In genomic region chr15:84387086-84387485, GRCh38 we compare ENCODE assay signal across 20 cellular contexts.
"Had no signal": no experiment of that assay in that cellular context is flagged by ENCODE, and none has a peak within 500 bp of the region (broad histone marks: within the 10 kb centered on the region; RNA-seq: fewer than 3 reads in every experiment).

No MANE protein-coding gene starts in this region.

- H3K4me1 ChIP-seq: lower lobe of right lung, stomach, upper lobe of right lung had no signal

- ATAC-seq: activated CD4-positive, alpha-beta T cell treated with anti-CD3 and anti-CD28 coated beads for 36 hours; activated T-helper 17 cell treated with anti-CD3 and anti-CD28 coated beads, Interleukin-2, amount 50 U/mL, for 72 hours; lower lobe of right lung; Right ventricle myocardium inferior; upper lobe of right lung had no signal

- H3K27ac ChIP-seq: lower lobe of right lung, SK-N-MC, stomach, upper lobe of right lung had no signal

- H3K36me3 ChIP-seq: lower lobe of right lung, stomach, upper lobe of right lung had no signal

- H3K9me3 ChIP-seq: lower lobe of right lung, upper lobe of right lung had no signal

- DNase-seq: activated CD4-positive, alpha-beta T cell treated with anti-CD3 and anti-CD28 coated beads for 36 hours; activated CD4-positive, alpha-beta T cell treated with anti-CD3 and anti-CD28 coated beads, Interleukin-2, amount 50 U/mL, for 48 hours; activated naive CD4-positive, alpha-beta T cell treated with anti-CD3 and anti-CD28 coated beads for 36 hours; central memory CD4-positive, alpha-beta T cell; erythroblast; hypothalamus; lower lobe of right lung; occipital lobe; stimulated activated CD4-positive, alpha-beta T cell treated with anti-CD3 and anti-CD28 coated beads, Interleukin-2, amount 100 ng/mL, for 48 hours; stomach; upper lobe of right lung had no signal

- H3K4me1 Mint-ChIP-seq: activated CD4-positive, alpha-beta T cell treated with anti-CD3 and anti-CD28 coated beads for 36 hours; activated T-helper 17 cell treated with anti-CD3 and anti-CD28 coated beads, Interleukin-2, amount 50 U/mL, for 72 hours; brain; mesothelial cell of epicardium had no signal

- H3K4me3 Mint-ChIP-seq: activated CD4-positive, alpha-beta T cell treated with anti-CD3 and anti-CD28 coated beads for 36 hours; activated naive CD4-positive, alpha-beta T cell treated with anti-CD3 and anti-CD28 coated beads for 36 hours; activated T-helper 17 cell treated with anti-CD3 and anti-CD28 coated beads, Interleukin-2, amount 50 U/mL, for 72 hours; brain; mesothelial cell of epicardium had no signal

- H3K36me3 Mint-ChIP-seq: brain, mesothelial cell of epicardium had no signal

- H3K9me3 Mint-ChIP-seq: activated T-helper 17 cell treated with anti-CD3 and anti-CD28 coated beads, Interleukin-2, amount 50 U/mL, for 72 hours; mesothelial cell of epicardium had no signal

- FAIRE-seq: colon, endometrium, frontal cortex had no signal

- H3K27me3 ChIP-seq: upper lobe of right lung had no signal

- H3K4me3 ChIP-seq: lower lobe of right lung, SK-N-MC, stomach, upper lobe of right lung had no signal

- H3K27ac Mint-ChIP-seq: activated CD4-positive, alpha-beta T cell treated with anti-CD3 and anti-CD28 coated beads for 36 hours; activated naive CD4-positive, alpha-beta T cell treated with anti-CD3 and anti-CD28 coated beads for 36 hours; activated T-helper 17 cell treated with anti-CD3 and anti-CD28 coated beads, Interleukin-2, amount 50 U/mL, for 72 hours; brain; mesothelial cell of epicardium; progenitor cell of endocrine pancreas had no signal
